ENCODE assay signal across 34 cellular contexts in the genomic region with DNA sequence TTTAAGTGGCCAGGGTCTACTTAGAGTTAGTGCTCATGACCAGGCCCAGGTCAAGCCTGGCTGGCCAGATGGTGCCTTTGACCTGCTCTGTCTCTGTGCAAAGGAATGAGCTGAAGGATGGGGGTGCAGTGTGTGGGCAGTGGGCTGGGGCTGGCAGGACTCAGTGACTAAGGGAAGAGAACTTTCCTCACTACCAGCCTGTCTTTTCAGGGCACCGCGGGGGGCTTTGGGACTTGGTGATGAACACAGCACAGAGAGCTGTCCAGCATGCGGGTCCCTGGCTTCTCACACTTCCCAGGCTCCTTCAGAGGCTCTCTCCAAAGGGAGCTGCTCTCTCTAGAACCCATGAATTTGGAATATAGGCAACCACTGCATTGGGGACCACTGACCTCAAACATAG. TPM values are rescaled to one million over a fixed set of nuclear protein-coding genes. Genes with fewer than 3 reads are reported as not detected.
"Had no signal": no experiment of that assay in that cellular context is flagged by ENCODE, and none has a peak within 500 bp of the region (broad histone marks: within the 10 kb centered on the region; RNA-seq: fewer than 3 reads in every experiment).

No MANE protein-coding gene starts in this region.

- H3K4me3 Mint-ChIP-seq: mesothelial cell of epicardium; naive B cell; natural killer cell; nephron progenitor cell; stimulated activated memory B cell treated with anti-CD40 and anti-IgM and Interleukin-4, amounts not matched to agents 10 μg/mL and 1 μg/mL and 100 μg/mL, for 72 hours; stimulated activated naive CD8-positive, alpha-beta T cell treated with anti-CD3 and anti-CD28 coated beads, Interleukin-15, amount 100 ng/mL, for 72 hours had no signal

- DNase-seq: islet precursor cell; left ventricle myocardium inferior; mesendoderm; naive B cell; natural killer cell; nephron progenitor cell; nucleus accumbens; right lobe of liver; stimulated activated CD4-positive, alpha-beta T cell treated with anti-CD3 and anti-CD28 coated beads, Interleukin-1b, Interleukin-23, amount 100 ng/mL, for 48 hours; stimulated activated CD4-positive, alpha-beta T cell treated with anti-CD3 and anti-CD28 coated beads, Interleukin-2, amount 100 ng/mL, for 48 hours; stimulated activated CD4-positive, alpha-beta T cell treated with anti-CD3 and anti-CD28 coated beads, Interleukin-4, amount 100 ng/mL, for 4 hours; stimulated activated CD8-positive, alpha-beta memory T cell treated with anti-CD3 and anti-CD28 coated beads, Interleukin-4, amount 100 ng/mL, for 48 hours; stimulated activated naive CD4-positive, alpha-beta T cell treated with Interleukin-2 at 50 U/mL for 16 hours; stimulated activated naive CD8-positive, alpha-beta T cell treated with anti-CD3 and anti-CD28 coated beads, Interleukin-15, amount 100 ng/mL, for 72 hours; upper lobe of left lung had no signal

- H3K9me3 Mint-ChIP-seq: mesothelial cell of epicardium; naive B cell; natural killer cell; nephron progenitor cell; stimulated activated memory B cell treated with anti-CD40 and anti-IgM and Interleukin-4, amounts not matched to agents 10 μg/mL and 1 μg/mL and 100 μg/mL, for 72 hours; stimulated activated naive CD8-positive, alpha-beta T cell treated with anti-CD3 and anti-CD28 coated beads, Interleukin-15, amount 100 ng/mL, for 72 hours had no signal

- H3K4me2 ChIP-seq: hepatocyte, smooth muscle cell had no signal

- H3K9ac ChIP-seq: parathyroid adenoma had no signal

- H3K79me2 ChIP-seq: hepatocyte had no signal

- H3K27ac ChIP-seq: hepatocyte, left ventricle myocardium inferior, parathyroid adenoma, right atrium auricular region, right lobe of liver, tibial nerve, upper lobe of left lung had no signal

- H2AFZ ChIP-seq: hepatocyte, parathyroid adenoma had no signal

- H3K9me3 ChIP-seq: left ventricle myocardium inferior, right atrium auricular region, right lobe of liver, tibial nerve, upper lobe of left lung, vagina had no signal

- H3K4me1 Mint-ChIP-seq: naive B cell; natural killer cell; stimulated activated memory B cell treated with anti-CD40 and anti-IgM and Interleukin-4, amounts not matched to agents 10 μg/mL and 1 μg/mL and 100 μg/mL, for 72 hours; stimulated activated naive CD8-positive, alpha-beta T cell treated with anti-CD3 and anti-CD28 coated beads, Interleukin-15, amount 100 ng/mL, for 72 hours had no signal

- H3K4me1 ChIP-seq: left ventricle myocardium inferior, parathyroid adenoma, right atrium auricular region, right lobe of liver, tibial nerve, upper lobe of left lung, vagina had no signal

- H3K4me3 ChIP-seq: hepatocyte, left ventricle myocardium inferior, lung, right atrium auricular region, right lobe of liver, smooth muscle cell, tibial nerve, upper lobe of left lung, vagina had no signal

- H3K36me3 ChIP-seq: left ventricle myocardium inferior, right atrium auricular region, right lobe of liver, tibial nerve, upper lobe of left lung, vagina had no signal

- H3K27ac Mint-ChIP-seq: mesothelial cell of epicardium; natural killer cell; nephron progenitor cell; progenitor cell of endocrine pancreas; stimulated activated memory B cell treated with anti-CD40 and anti-IgM and Interleukin-4, amounts not matched to agents 10 μg/mL and 1 μg/mL and 100 μg/mL, for 72 hours; stimulated activated naive CD8-positive, alpha-beta T cell treated with anti-CD3 and anti-CD28 coated beads, Interleukin-15, amount 100 ng/mL, for 72 hours had no signal

- ATAC-seq: natural killer cell; right lobe of liver; stimulated activated naive CD8-positive, alpha-beta T cell treated with anti-CD3 and anti-CD28 coated beads, Interleukin-15, amount 100 ng/mL, for 72 hours had no signal

- H3K27me3 ChIP-seq: right atrium auricular region, right lobe of liver, upper lobe of left lung, vagina had no signal

- H3K36me3 Mint-ChIP-seq: mesothelial cell of epicardium; naive B cell; natural killer cell; stimulated activated memory B cell treated with anti-CD40 and anti-IgM and Interleukin-4, amounts not matched to agents 10 μg/mL and 1 μg/mL and 100 μg/mL, for 72 hours had no signal

RNA-seq across cellular contexts. Expression of a gene that starts 43.0 kb away (rescaled TPM):
- total RNA-seq: hepatocyte, kidney epithelial cell, left ventricle myocardium inferior, lower leg skin, lung, mesothelial cell of epicardium, mononuclear cell, natural killer cell, osteocyte, progenitor cell of endocrine pancreas, pulmonary artery endothelial cell, renal cortical epithelial cell, right atrium auricular region, right lobe of liver, skeletal muscle tissue, smooth muscle cell, tibial nerve, upper lobe of left lung, urinary bladder, vagina had no signal
- polyA plus RNA-seq: hepatocyte, lung, smooth muscle cell, thymus, urinary bladder had no signal
